Comparison of ENCODE assay signal across 10 cellular contexts in genomic region chr17:50709053-50709452, GRCh38. TPM values are rescaled to one million over a fixed set of nuclear protein-coding genes. Genes with fewer than 3 reads are reported as not detected.
DNase-seq lines count a peak whose midpoint lies in the region; ATAC-seq, FAIRE-seq and TF ChIP-seq lines count a peak whose summit lies in the region.
"Not testable (repeated sequence)": the region's sequence is repeated elsewhere in the genome, so short reads cannot be mapped to it uniquely, and the experiment has no call there.
"Had no signal": no experiment of that assay in that cellular context is flagged by ENCODE, and none has a peak within 500 bp of the region (broad histone marks: within the 10 kb centered on the region; RNA-seq: fewer than 3 reads in every experiment).

No MANE protein-coding gene starts in this region.

- peak overlapping the region; percentile 68 for H2AFZ ChIP-seq in PC-3 (ENCODE audit: low read length)

- BruUV-seq in PC-3 (replicated peaks; lab: Mats Ljungman, UMichigan) = not testable (repeated sequence)

- H3K27ac Mint-ChIP-seq in chondrocyte (ENCODE audit: unreplicated experiment) = peak overlapping the region; percentile 95
- H3K27ac Mint-ChIP-seq in naive thymus-derived CD8-positive, alpha-beta T cell = peak overlapping the region; percentile 94 to 100 (median 98)

- H3K9me3 Mint-ChIP-seq in activated T-cell treated with anti-CD3 and anti-CD28 coated beads, Interleukin-2, amount 50 U/mL, for 4 hours; chondrocyte (ENCODE audit: low read depth); naive thymus-derived CD8-positive, alpha-beta T cell: not testable (repeated sequence)

- H3K36me3 Mint-ChIP-seq in activated T-cell treated with anti-CD3 and anti-CD28 coated beads, Interleukin-2, amount 50 U/mL, for 4 hours (ENCODE audit: insufficient read depth); chondrocyte (ENCODE audit: low read depth): not testable (repeated sequence)
- H3K36me3 Mint-ChIP-seq in naive thymus-derived CD8-positive, alpha-beta T cell = peaks cover 0 to 16% (median 0%) of the 10 kb centered on the region in 3 donors

- H3K9me3 ChIP-seq in PC-3 (ENCODE audit: low read length); left ventricle myocardium inferior (replicated peaks); small intestine (ENCODE audit: control insufficient read depth, low read depth): not testable (repeated sequence)

- H3K27me3 Mint-ChIP-seq in activated T-cell treated with anti-CD3 and anti-CD28 coated beads, Interleukin-2, amount 50 U/mL, for 4 hours (ENCODE audit: low read depth); chondrocyte (ENCODE audit: low read depth); naive thymus-derived CD8-positive, alpha-beta T cell: not testable (repeated sequence)

- WGBS in small intestine, 3 donors = 65 to 81% (median 72%) methylated on average over 4 of the region's 4 CpGs

- H3K4me1 Mint-ChIP-seq in activated T-cell treated with anti-CD3 and anti-CD28 coated beads, Interleukin-2, amount 50 U/mL, for 4 hours (ENCODE audit: low read depth) = peaks cover 39% of the 10 kb centered on the region
- H3K4me1 Mint-ChIP-seq in chondrocyte (ENCODE audit: low read depth) = peaks cover 34% of the 10 kb centered on the region
- peaks cover 17 to 51% (median 34%) of the 10 kb centered on the region in 4 donors for H3K4me1 Mint-ChIP-seq in naive thymus-derived CD8-positive, alpha-beta T cell

- H3K9me2 ChIP-seq in PC-3 (replicated peaks; ENCODE audit: low read length) = not testable (repeated sequence)

- POLR2A ChIA-PET in PC-3 (lab: Charles Lee; ENCODE audit: unreplicated experiment) = interaction anchor here (1.1 kb wide), 1 partner anchor 10 kb away, joined by 8 read pairs; the partner anchor contains the start of gene LUC7L3
- POLR2A ChIA-PET in naive thymus-derived CD8-positive, alpha-beta T cell (lab: Charles Lee) = interaction anchor here (1.1 to 5.9 kb wide), 4 partner anchors 9 to 411 kb away, joined by 3 to 110 read pairs (median 4); partner anchors contain the start of genes LUC7L3 and SPAG9

- H3K4me1 ChIP-seq in PC-3 (ENCODE audit: insufficient read depth, low read length) (peaks cover 17% of the 10 kb centered on the region), left ventricle myocardium inferior (peaks cover 54% of the 10 kb centered on the region)
- not testable (repeated sequence) for H3K4me1 ChIP-seq in small intestine (ENCODE audit: control insufficient read depth in 2 of 2, insufficient read depth in 1 of 2, low read depth in 1 of 2, low read length in 1 of 2)

- H3K27me3 ChIP-seq in PC-3 (ENCODE audit: low read length); left ventricle myocardium inferior (ENCODE audit: low read depth); small intestine (ENCODE audit: control insufficient read depth in 2 of 2, insufficient read depth in 2 of 2, low read length in 2 of 2): not testable (repeated sequence)

- intact Hi-C loops in PC-3 (cut with micrococcal nuclease); left ventricle myocardium inferior (cut with micrococcal nuclease): not testable (repeated sequence)

- H3K9ac ChIP-seq in PC-3 (ENCODE audit: low read length) = peak overlapping the region; percentile 97

- H3K4me3 ChIP-seq in GM12865 (ENCODE audit: low read depth, low read length) (peak overlapping the region; percentile 80), PC-3 (ENCODE audit: low read length) (peak overlapping the region; percentile 82; the same call in 1 of the 2 replicates), left ventricle myocardium inferior (peak overlapping the region; percentile 88)
- not testable (repeated sequence) for H3K4me3 ChIP-seq in small intestine (ENCODE audit: low read depth in 1 of 2, low read length in 2 of 2)

- peaks cover 51% of the 10 kb centered on the region for H3K79me2 ChIP-seq in PC-3 (ENCODE audit: low read length)

- peak overlapping the region; percentile 96 for H3K4me3 Mint-ChIP-seq in activated T-cell treated with anti-CD3 and anti-CD28 coated beads, Interleukin-2, amount 50 U/mL, for 4 hours
- H3K4me3 Mint-ChIP-seq in chondrocyte (ENCODE audit: unreplicated experiment) = peak overlapping the region; percentile 92
- H3K4me3 Mint-ChIP-seq in naive thymus-derived CD8-positive, alpha-beta T cell = peak overlapping the region in 7 of 10 donors; percentile 2 to 99 (median 92)

- CTCF ChIA-PET in PC-3 (lab: Charles Lee) = not testable (repeated sequence)

- H3F3A ChIP-seq in PC-3 (ENCODE audit: low read length, unreplicated experiment) = not testable (repeated sequence)

- not testable (repeated sequence) for FAIRE-seq in small intestine (lab: Jason Lieb, UNC)

- not testable (repeated sequence) for DNase-seq in GM12865 (ENCODE audit: low read depth); PC-3; activated T-cell treated with anti-CD3 and anti-CD28 coated beads, Interleukin-2, amount 50 U/mL, for 4 hours; chondrocyte (ENCODE audit: low spot score); left ventricle myocardium inferior; naive thymus-derived CD8-positive, alpha-beta T cell; small intestine

- H3K36me3 ChIP-seq in PC-3 (ENCODE audit: low read depth, low read length); left ventricle myocardium inferior; small intestine (ENCODE audit: control insufficient read depth in 2 of 2, insufficient read depth in 2 of 2, low read length in 2 of 2): not testable (repeated sequence)

- ATAC-seq in PC-3; activated T-cell treated with anti-CD3 and anti-CD28 coated beads, Interleukin-2, amount 50 U/mL, for 4 hours; naive thymus-derived CD8-positive, alpha-beta T cell: not testable (repeated sequence)

- peak overlapping the region; percentile 92 for H3K4me2 ChIP-seq in PC-3 (ENCODE audit: low read length)

- H3K27ac ChIP-seq in PC-3 (ENCODE audit: low read length) (peak overlapping the region; percentile 84), left ventricle myocardium inferior (replicated peaks) (peak overlapping the region; percentile 97), small intestine (ENCODE audit: low read depth in 1 of 2, low read length in 1 of 2) (peak overlapping the region; percentile 75 to 96)

- not testable (repeated sequence) for TF ChIP-seq CTCF in GM12865 (IDR thresholded peaks at IDR 0.05; ENCODE audit: insufficient read depth, low read depth, low read length, missing control alignments); PC-3 (conservative IDR thresholded peaks at IDR 0.05; ENCODE audit: low read depth, low read length); chondrocyte (IDR thresholded peaks at IDR 0.05); left ventricle myocardium inferior (IDR thresholded peaks at IDR 0.05; ENCODE audit: borderline replicate concordance)

- H4K20me1 ChIP-seq in PC-3 (ENCODE audit: low read length) = not testable (repeated sequence)

RNA-seq across cellular contexts. Expression of gene ANKRD40, which starts 1.3 kb away (rescaled TPM):
- total RNA-seq in PC-3 (2014; rRNA removed) (44.2 and 44.3 TPM in 2 replicates), chondrocyte (34.6 to 39.4 TPM (median 36.1 TPM) in 3 replicates), left ventricle myocardium inferior (53.1 TPM)
- 10 to 100 TPM; 54.4 to 61.1 (median 59.1) TPM for total RNA-seq in activated T-cell treated with anti-CD3 and anti-CD28 coated beads, Interleukin-2, amount 50 U/mL, for 4 hours
- 10 to 100 TPM; 35.5 to 39.5 TPM for total RNA-seq in naive thymus-derived CD8-positive, alpha-beta T cell
- 1 to 10 TPM; 2.8 to 5.2 (median 4.3) TPM for polyA plus RNA-seq in naive thymus-derived CD8-positive, alpha-beta T cell
- 10 to 100 TPM in 1 of 3 donors, 1 to 10 TPM in 2; 5.7 to 12.5 (median 6.7) TPM for polyA plus RNA-seq in small intestine

RNA-seq across cellular contexts. Expression of gene LUC7L3, which starts 10.3 kb away (rescaled TPM):
- total RNA-seq in PC-3 (2014; rRNA removed) (43.0 and 54.3 TPM in 2 replicates), chondrocyte (71.5 to 99.0 TPM (median 73.9 TPM) in 3 replicates), left ventricle myocardium inferior (64.4 TPM)
- total RNA-seq in activated T-cell treated with anti-CD3 and anti-CD28 coated beads, Interleukin-2, amount 50 U/mL, for 4 hours = 100 to 1,000 TPM in 2 of 3 donors, 10 to 100 TPM in 1; 99.8 to 108 (median 100) TPM
- total RNA-seq in naive thymus-derived CD8-positive, alpha-beta T cell = 100 to 1,000 TPM; 311 to 345 TPM
- polyA plus RNA-seq in naive thymus-derived CD8-positive, alpha-beta T cell = 10 to 100 TPM; 41.6 to 58.4 (median 46.0) TPM
- 100 to 1,000 TPM in 2 of 3 donors, 10 to 100 TPM in 1; 57.4 to 466 (median 435) TPM for polyA plus RNA-seq in small intestine

RNA-seq across cellular contexts. Expression of gene ANKRD40CL, which starts 58.3 kb away (rescaled TPM):
- total RNA-seq in PC-3 (2014; rRNA removed) (not detected in 2 replicates), chondrocyte (not detected in 3 replicates), left ventricle myocardium inferior (not detected)
- total RNA-seq in activated T-cell treated with anti-CD3 and anti-CD28 coated beads, Interleukin-2, amount 50 U/mL, for 4 hours = not detected
- not detected for total RNA-seq in naive thymus-derived CD8-positive, alpha-beta T cell
- polyA plus RNA-seq in naive thymus-derived CD8-positive, alpha-beta T cell = not detected
- polyA plus RNA-seq in small intestine = 100 to 1,000 TPM in 2 of 3 donors, 10 to 100 TPM in 1; 60.8 to 298 (median 237) TPM
- total RNA-seq: LHCN-M2, lower leg skin, SK-MEL-5 had no signal
